26 cellular contexts compared by ENCODE assay signal in the genomic region with DNA sequence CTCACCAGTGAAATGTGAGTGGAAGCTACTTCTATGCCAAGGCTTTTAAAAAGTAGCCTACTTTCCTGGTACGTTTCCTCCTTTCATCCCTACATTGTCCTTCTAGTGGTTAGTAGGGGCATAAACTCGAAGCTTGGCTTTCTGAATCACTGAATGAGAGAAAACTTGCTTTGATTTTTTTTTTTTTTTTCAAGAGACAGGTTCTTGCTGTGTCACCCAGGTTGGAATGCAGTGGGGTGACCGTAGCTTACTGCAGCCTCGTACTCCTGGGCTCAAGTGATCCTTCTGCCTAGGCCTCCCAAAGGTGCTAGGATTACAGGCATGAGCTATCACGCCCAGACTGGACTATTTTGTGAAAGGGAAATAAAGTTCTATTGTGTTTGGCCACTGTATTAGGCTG.
"Had no signal": no experiment of that assay in that cellular context is flagged by ENCODE, and none has a peak within 500 bp of the region (broad histone marks: within the 10 kb centered on the region; RNA-seq: fewer than 3 reads in every experiment).

No MANE protein-coding gene starts in this region.

- ATAC-seq: naive thymus-derived CD8-positive, alpha-beta T cell; right cardiac atrium; sciatic nerve; stimulated activated naive B cell treated with anti-CD40 and anti-IgM and Interleukin-4, amounts not matched to agents 10 μg/mL and 1 μg/mL and 100 μg/mL, for 72 hours; stimulated activated naive CD8-positive, alpha-beta T cell treated with anti-CD3 and anti-CD28 coated beads, Interleukin-15, Interleukin-2, amounts not matched to agents 100 U/mL and 50 U/mL, for 24 hours had no signal

- H3K4me1 Mint-ChIP-seq: memory B cell had no signal

- H3K9ac ChIP-seq: neural progenitor cell, parathyroid adenoma had no signal

- H3K27ac ChIP-seq: left ventricle myocardium inferior, neural progenitor cell, neutrophil, parathyroid adenoma, skin epidermis, stomach, testis, thyroid gland, uterus had no signal

- H3K4me3 Mint-ChIP-seq: memory B cell; naive thymus-derived CD8-positive, alpha-beta T cell; nephron; neural progenitor cell; stimulated activated naive B cell treated with anti-CD40 and anti-IgM and Interleukin-4, amounts not matched to agents 10 μg/mL and 1 μg/mL and 100 μg/mL, for 72 hours had no signal

- H3K9me3 Mint-ChIP-seq: memory B cell had no signal

- DNase-seq: hippocampal formation; kidney; left ventricle myocardium inferior; naive thymus-derived CD8-positive, alpha-beta T cell; occipital lobe; right cardiac atrium; stimulated activated CD4-positive, alpha-beta T cell treated with anti-CD3 and anti-CD28 coated beads, Interleukin-12 subunit alpha, Interleukin-12 subunit beta, amount 100 ng/mL, for 4 hours; stimulated activated CD4-positive, alpha-beta T cell treated with anti-CD3 and anti-CD28 coated beads, Interleukin-15, amount 100 ng/mL, for 24 hours; stimulated activated CD4-positive, alpha-beta T cell treated with anti-CD3 and anti-CD28 coated beads, Interleukin-2, amount 100 ng/mL, for 24 hours; stimulated activated CD4-positive, alpha-beta T cell treated with anti-CD3 and anti-CD28 coated beads, Interleukin-4, amount 100 ng/mL, for 1 hour; stimulated activated naive B cell treated with anti-CD40 and anti-IgM and Interleukin-4, amounts not matched to agents 10 μg/mL and 1 μg/mL and 100 μg/mL, for 72 hours; stimulated activated naive CD8-positive, alpha-beta T cell treated with anti-CD3 and anti-CD28 coated beads, Interleukin-15, Interleukin-2, amounts not matched to agents 100 U/mL and 50 U/mL, for 24 hours; stomach; testis; thyroid gland; trophoblast cell; uterus had no signal

- H3K36me3 Mint-ChIP-seq: memory B cell had no signal

- H3K9me3 ChIP-seq: left ventricle myocardium inferior, neutrophil, stomach, testis, thyroid gland, uterus had no signal

- H3K4me1 ChIP-seq: left ventricle myocardium inferior, parathyroid adenoma, stomach, testis, thyroid gland, uterus had no signal

- H3K27me3 ChIP-seq: neural progenitor cell, testis, thyroid gland, uterus had no signal

- H3K36me3 ChIP-seq: left ventricle myocardium inferior, neural progenitor cell, neutrophil, stomach, thyroid gland, uterus had no signal

- H3K4me3 ChIP-seq: left ventricle myocardium inferior, lung, neural progenitor cell, skin epidermis, stomach, testis, thyroid gland, uterus had no signal

- H2AFZ ChIP-seq: neural progenitor cell, parathyroid adenoma had no signal

- H3K79me2 ChIP-seq: parathyroid adenoma had no signal

- H3K27ac Mint-ChIP-seq: memory B cell; naive thymus-derived CD8-positive, alpha-beta T cell; nephron; progenitor cell of endocrine pancreas; stimulated activated naive B cell treated with anti-CD40 and anti-IgM and Interleukin-4, amounts not matched to agents 10 μg/mL and 1 μg/mL and 100 μg/mL, for 72 hours had no signal

- H3K4me2 ChIP-seq: neural progenitor cell had no signal
